In the genomic region with DNA sequence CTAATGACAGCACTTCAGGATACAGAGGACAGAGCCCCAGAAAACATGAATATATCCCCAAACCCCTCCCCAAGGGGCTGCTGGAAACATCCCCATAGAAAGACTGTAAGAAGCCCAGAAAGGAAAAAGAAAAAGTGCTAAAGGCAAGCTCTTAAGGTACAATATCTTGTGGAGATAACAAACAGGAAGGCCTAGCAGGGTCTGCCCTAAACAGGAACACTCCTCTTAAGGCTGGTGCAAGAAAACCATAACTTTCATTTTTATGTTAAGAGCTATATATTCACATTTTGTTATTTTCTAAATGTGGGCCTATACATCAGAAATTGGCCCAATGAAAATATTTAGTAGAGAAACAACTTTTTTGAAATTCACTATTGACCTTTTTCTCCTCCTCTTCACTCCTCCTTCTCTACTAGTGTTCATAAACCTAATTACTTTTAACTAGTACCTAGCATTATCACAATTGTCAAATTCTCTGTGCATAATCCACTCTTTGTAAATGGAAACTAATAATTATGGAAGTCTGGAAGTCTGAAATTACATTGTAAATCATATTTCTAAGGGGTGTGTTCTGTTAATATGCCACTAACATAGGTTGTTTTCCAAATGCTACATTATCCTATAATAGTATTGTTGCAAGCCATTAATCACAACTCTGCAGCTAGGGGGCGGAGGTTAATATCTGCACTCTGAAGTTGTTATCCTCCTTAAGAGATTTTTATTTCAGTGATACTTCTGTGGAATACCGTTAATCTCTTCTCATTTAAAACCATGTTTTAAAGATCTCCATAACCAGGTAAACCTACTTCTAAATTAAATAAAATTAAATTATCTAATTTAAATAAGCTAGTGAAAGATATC, we compare ENCODE assay signal across 14 cellular contexts. TPM values are rescaled to one million over a fixed set of nuclear protein-coding genes. Genes with fewer than 3 reads are reported as not detected.
DNase-seq lines count a peak whose midpoint lies in the region; ATAC-seq, FAIRE-seq and TF ChIP-seq lines count a peak whose summit lies in the region.
"Had no signal": no experiment of that assay in that cellular context is flagged by ENCODE, and none has a peak within 500 bp of the region (broad histone marks: within the 10 kb centered on the region; RNA-seq: fewer than 3 reads in every experiment).

No MANE protein-coding gene starts in this region.

- peaks cover 5% of the 10 kb centered on the region for H3K9me3 Mint-ChIP-seq in activated CD4-positive, alpha-beta T cell treated with anti-CD3 and anti-CD28 coated beads, Interleukin-2, amount 10 ng/mL, durations not matched to agents 24 days and 14 days
- H3K9me3 Mint-ChIP-seq in activated T-helper 17 cell treated with anti-CD3 and anti-CD28 coated beads, Interleukin-2, amount 50 U/mL, for 72 hours: no peaks in the 10 kb centered on the region
- H3K9me3 Mint-ChIP-seq in natural killer cell: no peaks in the 10 kb centered on the region

- H3K4me3 Mint-ChIP-seq in activated CD4-positive, alpha-beta T cell treated with anti-CD3 and anti-CD28 coated beads, Interleukin-2, amount 10 ng/mL, durations not matched to agents 24 days and 14 days: no peak overlapping the region
- peak overlapping the region; percentile 8 for H3K4me3 Mint-ChIP-seq in activated T-helper 17 cell treated with anti-CD3 and anti-CD28 coated beads, Interleukin-2, amount 50 U/mL, for 72 hours
- peak overlapping the region; percentile 35 for H3K4me3 Mint-ChIP-seq in natural killer cell

- FAIRE-seq in HTR-8/SVneo (lab: Jason Lieb, UNC): peak; percentile 4

- no peak for TF ChIP-seq CTCF in natural killer cell (IDR thresholded peaks at IDR 0.05)

- intact Hi-C loops in activated CD4-positive, alpha-beta T cell treated with anti-CD3 and anti-CD28 coated beads, Interleukin-2, amount 10 ng/mL, durations not matched to agents 24 days and 14 days (cut with micrococcal nuclease): no loop called here
- intact Hi-C loops in natural killer cell (cut with micrococcal nuclease) (no loop called here), right cardiac atrium (cut with DNase I) (no loop called here)

- H3K9me3 ChIP-seq in right cardiac atrium (ENCODE audit: control insufficient read depth, low read length): no peaks in the 10 kb centered on the region
- H3K9me3 ChIP-seq: ascending aorta had no signal

- H3K27ac ChIP-seq in right cardiac atrium (ENCODE audit: low read length): no peak overlapping the region
- H3K27ac ChIP-seq: ascending aorta had no signal

- no peak for ATAC-seq in activated T-helper 17 cell treated with anti-CD3 and anti-CD28 coated beads, Interleukin-2, amount 50 U/mL, for 72 hours (replicated peaks)
- ATAC-seq in natural killer cell (peak in 1 of 3 donors; percentile 37), right cardiac atrium (no peak), HG03045 (IDR thresholded peaks at IDR 0.05; ENCODE audit: unreplicated experiment) (no peak)

- H3K27me3 ChIP-seq in right cardiac atrium (ENCODE audit: control insufficient read depth, insufficient read depth): no peaks in the 10 kb centered on the region
- H3K27me3 ChIP-seq: ascending aorta had no signal

- H3K4me1 Mint-ChIP-seq in activated CD4-positive, alpha-beta T cell treated with anti-CD3 and anti-CD28 coated beads, Interleukin-2, amount 10 ng/mL, durations not matched to agents 24 days and 14 days: peaks cover 13% of the 10 kb centered on the region
- peaks cover 29% of the 10 kb centered on the region for H3K4me1 Mint-ChIP-seq in activated T-helper 17 cell treated with anti-CD3 and anti-CD28 coated beads, Interleukin-2, amount 50 U/mL, for 72 hours
- H3K4me1 Mint-ChIP-seq in natural killer cell: peaks cover 24 to 29% of the 10 kb centered on the region in 2 donors

- peak; percentile 48 for DNase-seq in activated CD4-positive, alpha-beta T cell treated with anti-CD3 and anti-CD28 coated beads, Interleukin-2, amount 10 ng/mL, durations not matched to agents 24 days and 14 days
- no peak for DNase-seq in activated CD4-positive, alpha-beta T cell treated with anti-CD3 and anti-CD28 coated beads for 48 hours
- DNase-seq in HTR-8/SVneo (ENCODE audit: insufficient read length, low spot score) (no peak), natural killer cell (no peak), islet precursor cell (no peak), right cardiac atrium (no peak)
- DNase-seq: effector memory CD4-positive, alpha-beta T cell; GOT3; Kasumi-1; retina; stimulated activated naive CD4-positive, alpha-beta T cell treated with Interleukin-2 at 50 U/mL for 16 hours had no signal

- WGBS in right cardiac atrium: 94% methylated on average over 2 of the region's 2 CpGs

- H3K4me1 ChIP-seq in right cardiac atrium (ENCODE audit: control insufficient read depth, insufficient read depth, low read length): no peaks in the 10 kb centered on the region
- H3K4me1 ChIP-seq: ascending aorta had no signal

- H3K4me3 ChIP-seq in right cardiac atrium (ENCODE audit: low read length): no peak overlapping the region
- H3K4me3 ChIP-seq: ascending aorta had no signal

- no peaks in the 10 kb centered on the region for H3K27me3 Mint-ChIP-seq in activated CD4-positive, alpha-beta T cell treated with anti-CD3 and anti-CD28 coated beads, Interleukin-2, amount 10 ng/mL, durations not matched to agents 24 days and 14 days
- H3K27me3 Mint-ChIP-seq in activated T-helper 17 cell treated with anti-CD3 and anti-CD28 coated beads, Interleukin-2, amount 50 U/mL, for 72 hours: no peaks in the 10 kb centered on the region
- no peaks in the 10 kb centered on the region for H3K27me3 Mint-ChIP-seq in natural killer cell (ENCODE audit: low read depth in 2 of 2)

- H3K27ac Mint-ChIP-seq in activated CD4-positive, alpha-beta T cell treated with anti-CD3 and anti-CD28 coated beads, Interleukin-2, amount 10 ng/mL, durations not matched to agents 24 days and 14 days: peak overlapping the region; percentile 81
- peak overlapping the region; percentile 80 for H3K27ac Mint-ChIP-seq in activated T-helper 17 cell treated with anti-CD3 and anti-CD28 coated beads, Interleukin-2, amount 50 U/mL, for 72 hours
- peak overlapping the region; percentile 29 to 75 for H3K27ac Mint-ChIP-seq in natural killer cell

- H3K36me3 Mint-ChIP-seq in activated CD4-positive, alpha-beta T cell treated with anti-CD3 and anti-CD28 coated beads, Interleukin-2, amount 10 ng/mL, durations not matched to agents 24 days and 14 days (ENCODE audit: low read depth): peaks cover 7% of the 10 kb centered on the region
- H3K36me3 Mint-ChIP-seq in activated T-helper 17 cell treated with anti-CD3 and anti-CD28 coated beads, Interleukin-2, amount 50 U/mL, for 72 hours (ENCODE audit: low read depth): no peaks in the 10 kb centered on the region
- no peaks in the 10 kb centered on the region for H3K36me3 Mint-ChIP-seq in natural killer cell

RNA-seq across cellular contexts. Expression of a gene that starts 59.8 kb away (rescaled TPM):
- 16.4 and 19.3 TPM in 2 replicates for total RNA-seq in activated CD4-positive, alpha-beta T cell treated with anti-CD3 and anti-CD28 coated beads, Interleukin-2, amount 10 ng/mL, durations not matched to agents 24 days and 14 days
- total RNA-seq in activated T-helper 17 cell treated with anti-CD3 and anti-CD28 coated beads, Interleukin-2, amount 50 U/mL, for 72 hours: 10 to 100 TPM; 35.6 to 95.6 TPM
- total RNA-seq in natural killer cell: 10 to 100 TPM; 23.5 to 27.9 (median 25.6) TPM
- total RNA-seq in right cardiac atrium: 10 to 100 TPM; 15.2 to 17.5 (median 17.1) TPM
- 3.3 TPM for polyA plus RNA-seq in right cardiac atrium
